7 cellular contexts compared by ENCODE assay signal in the genomic region with DNA sequence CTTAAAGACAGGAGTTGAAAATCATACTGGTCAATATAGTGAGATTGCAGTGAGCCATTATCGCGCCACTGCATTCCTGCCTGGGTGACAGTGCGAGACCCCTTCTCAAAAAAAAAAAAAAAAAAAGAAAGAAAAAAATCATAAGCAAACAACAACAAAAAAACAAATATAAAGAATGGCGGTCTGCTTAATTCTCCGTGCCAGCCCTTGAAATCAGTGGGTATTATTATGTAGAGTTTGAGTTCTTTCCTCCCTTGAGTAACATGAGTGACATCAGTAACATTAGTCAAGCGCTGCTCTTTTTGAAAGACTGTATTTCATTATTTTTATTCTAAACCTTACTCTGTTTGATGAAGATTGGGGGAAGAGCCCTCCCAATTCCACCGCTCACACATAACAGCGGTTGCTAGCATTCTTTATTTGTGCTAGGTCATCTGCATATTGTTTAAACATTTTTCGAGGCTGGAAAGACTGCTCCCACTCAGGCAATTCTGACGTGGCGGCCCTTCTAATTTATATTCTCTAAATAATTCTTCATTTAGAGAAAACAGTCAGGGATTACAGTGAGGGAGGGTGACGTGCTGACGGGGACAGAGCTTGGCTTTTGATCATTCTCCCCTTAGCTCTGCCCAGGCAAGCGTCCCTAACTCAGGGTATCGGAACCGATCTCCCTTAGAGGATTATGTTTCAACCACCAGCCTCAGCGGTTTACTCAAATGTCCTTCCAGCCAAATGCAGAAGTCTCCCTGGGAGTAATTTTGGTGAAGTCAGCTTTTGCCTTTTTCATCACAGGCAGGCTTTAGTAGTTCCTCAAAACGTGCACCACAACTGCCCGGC. TPM values are rescaled to one million over a fixed set of nuclear protein-coding genes. Genes with fewer than 3 reads are reported as not detected.
DNase-seq lines count a peak whose midpoint lies in the region; ATAC-seq and TF ChIP-seq lines count a peak whose summit lies in the region.

No MANE protein-coding gene starts in this region.

- BruUV-seq in mammary epithelial cell (replicated peaks; lab: Mats Ljungman, UMichigan): no TSS peak

- H3K79me2 ChIP-seq in mammary epithelial cell (ENCODE audit: insufficient read depth, low read length): peaks cover 47% of the 10 kb centered on the region

- CTCF ChIA-PET in mammary epithelial cell (lab: Charles Lee; ENCODE audit: low non-redundant PET): interaction anchor here (0.6 kb wide), 1 partner anchor 12 kb away, joined by 3 read pairs; no protein-coding TSS in a partner anchor

- H3K4me1 ChIP-seq in mammary epithelial cell (ENCODE audit: insufficient read depth, low read length): peaks cover 24% of the 10 kb centered on the region
- peaks cover 8 to 38% of the 10 kb centered on the region in 2 donors for H3K4me1 ChIP-seq in left lung

- H3K27ac ChIP-seq in mammary epithelial cell (ENCODE audit: insufficient read depth, low read depth, low read length) (peak overlapping the region; percentile 94), left lung (peak overlapping the region; percentile 97 to 99)

- H3K9ac ChIP-seq in mammary epithelial cell (ENCODE audit: insufficient read depth, low read length): peak overlapping the region; percentile 87

- DNase-seq in SHP77 treated with DMSO at 0.1 percent for 48 hours (lab: John Stamatoyannopoulos, UW): peak; percentile 61
- DNase-seq in mammary epithelial cell: peak; percentile 39
- no peak for DNase-seq in left lung
- DNase-seq in stimulated activated naive CD4-positive, alpha-beta T cell treated with Interleukin-2 at 50 U/mL for 16 hours (lab: John Stamatoyannopoulos, UW): peak; percentile 42
- DNase-seq in hepatic stellate cell (ENCODE audit: low spot score): no peak

- H2AFZ ChIP-seq in mammary epithelial cell (ENCODE audit: low read depth, low read length): peak overlapping the region; percentile 67

- intact Hi-C loops in mammary epithelial cell (cut with micrococcal nuclease) (loop anchor here (1.0 kb wide), 1 partner anchor 68 kb away; no protein-coding TSS in a partner anchor), left lung (cut with DNase I) (no loop called here)

- H3K36me3 ChIP-seq in mammary epithelial cell (ENCODE audit: insufficient read depth, low read length) (no peaks in the 10 kb centered on the region), left lung (no peaks in the 10 kb centered on the region)

- TF ChIP-seq CTCF in mammary epithelial cell (conservative IDR thresholded peaks at IDR 0.05 in 1 of 2, IDR thresholded peaks at IDR 0.05 in 1 of 2; ENCODE audit: extremely low read depth in 1 of 2, insufficient read depth in 1 of 2, low read depth in 1 of 2, low read length in 2 of 2) (no peak), left lung (IDR thresholded peaks at IDR 0.05) (no peak)

- peak overlapping the region; percentile 80 for H3K4me2 ChIP-seq in mammary epithelial cell (ENCODE audit: insufficient read depth, low read depth, low read length)

- H3K9me3 ChIP-seq in mammary epithelial cell (replicated peaks; ENCODE audit: insufficient read depth, low read length) (no peaks in the 10 kb centered on the region), left lung (no peaks in the 10 kb centered on the region)

- H3K4me3 ChIP-seq in mammary epithelial cell (replicated peaks in 1 of 3; ENCODE audit: insufficient read depth in 1 of 3, low read depth in 2 of 3, low read length in 3 of 3) (peak overlapping the region; percentile 60 to 94 (median 85)), left lung (peak overlapping the region; percentile 89 to 91)

- in situ Hi-C loops in mammary epithelial cell (cut with MboI; ENCODE audit: low sequenced_read_pairs in 2 of 2): loop anchor here in 1 of 2 donors (5.0 kb wide), 1 partner anchor 65 kb away; no protein-coding TSS in a partner anchor

- 29% methylated on average over 13 of the region's 19 CpGs for WGBS in mammary epithelial cell (ENCODE audit: low coverage, missing lambda C conversion rate)

- dilution Hi-C loops in mammary epithelial cell (cut with HindIII; ENCODE audit: low sequenced_read_pairs): no loop called here

- H3K27me3 ChIP-seq in mammary epithelial cell (ENCODE audit: insufficient read depth, low read length): no peaks in the 10 kb centered on the region
- no peaks in the 10 kb centered on the region for H3K27me3 ChIP-seq in left lung

- peak; percentile 26 for ATAC-seq in GM18907 (IDR thresholded peaks at IDR 0.05; ENCODE audit: unreplicated experiment)
- ATAC-seq in HG03457 (IDR thresholded peaks at IDR 0.05; ENCODE audit: unreplicated experiment): peak; percentile 25
- ATAC-seq in left lung: peak; percentile 29

- H4K20me1 ChIP-seq in mammary epithelial cell (ENCODE audit: insufficient read depth, low read length): peaks cover 2% of the 10 kb centered on the region

RNA-seq across cellular contexts. Expression of gene MARCHF6, which starts 0.9 kb away (rescaled TPM):
- 100 to 1,000 TPM in 1 of 2 donors, 10 to 100 TPM in 1; 91.0 to 110 TPM for total RNA-seq in mammary epithelial cell
- polyA plus RNA-seq in mammary epithelial cell: 95.3 TPM
- 123 TPM for polyA minus RNA-seq in mammary epithelial cell
- total RNA-seq in left lung: 100 to 1,000 TPM; 123 to 128 TPM

RNA-seq across cellular contexts. Expression of gene CMBL, which starts 44.9 kb away (rescaled TPM):
- total RNA-seq in mammary epithelial cell (10 to 100 TPM in 1 of 2 donors, 1 to 10 TPM in 1; 2.5 to 17.3 TPM), left lung (10 to 100 TPM; 19.2 to 26.9 TPM)
- 28.8 TPM for polyA plus RNA-seq in mammary epithelial cell
- 37.3 TPM for polyA minus RNA-seq in mammary epithelial cell

Comparison
In these comparisons a context has a peak if more than half of its experiments do, and no peak if none do; other contexts are left out.
1. DNase-seq: peak in SHP77 treated with DMSO at 0.1 percent for 48 hours (single experiment), mammary epithelial cell (single experiment) and stimulated activated naive CD4-positive, alpha-beta T cell treated with Interleukin-2 at 50 U/mL for 16 hours (single experiment); none in left lung (0 of 2) and hepatic stellate cell (single experiment).
2. Peak in every context shown above with its lines, with median percentiles within 50 percentile points of each other: ATAC-seq.